23 cellular contexts compared by ENCODE assay signal in genomic region chr14:93905623-93906022, GRCh38. TPM values are rescaled to one million over a fixed set of nuclear protein-coding genes. Genes with fewer than 3 reads are reported as not detected.
DNase-seq lines count a peak whose midpoint lies in the region; ATAC-seq, FAIRE-seq and TF ChIP-seq lines count a peak whose summit lies in the region.
"Had no signal": no experiment of that assay in that cellular context is flagged by ENCODE, and none has a peak within 500 bp of the region (broad histone marks: within the 10 kb centered on the region; RNA-seq: fewer than 3 reads in every experiment).

No MANE protein-coding gene starts in this region.

- no peak overlapping the region for H3K27ac Mint-ChIP-seq in GM23338
- no peak overlapping the region for H3K27ac Mint-ChIP-seq in Caco-2 (ENCODE audit: unreplicated experiment)
- H3K27ac Mint-ChIP-seq: T-helper 1 cell treated with Interleukin-12 subunit alpha and Interleukin-12 subunit beta and Interleukin-4 antibody, amounts not matched to agents 30 μg/mL and 1 μg/mL, for 36 hours had no signal

- POLR2A ChIA-PET in Caco-2 (lab: Charles Lee), result no interaction called here

- H3K4me2 ChIP-seq in GM23338 (no peak overlapping the region), mesendoderm (ENCODE audit: low read length) (no peak overlapping the region)

- peaks cover 16% of the 10 kb centered on the region; the same call in 2 of the 3 replicates for H3K4me1 Mint-ChIP-seq in GM23338
- H3K4me1 Mint-ChIP-seq in Caco-2 (ENCODE audit: low read depth, unreplicated experiment), result peaks cover 16% of the 10 kb centered on the region

- H3K4me1 ChIP-seq in GM23338 (ENCODE audit: insufficient read depth) (no peaks in the 10 kb centered on the region; the same call in 1 of the 2 replicates), mesendoderm (ENCODE audit: control insufficient read depth, low read depth, low read length) (no peaks in the 10 kb centered on the region), Caco-2 (peaks cover 17% of the 10 kb centered on the region)
- H3K4me1 ChIP-seq: Peyer's patch had no signal

- intact Hi-C loops in Caco-2 (cut with micrococcal nuclease; ENCODE audit: unreplicated experiment), result loop anchor here (1.0 kb wide), 1 partner anchor 250 kb away; no protein-coding TSS in a partner anchor

- ATAC-seq in GM23338, result no peak
- ATAC-seq: SK-N-SH treated with all-trans-retinoic acid at 6 μM for 48 hours had no signal

- no peak overlapping the region for H2BK120ac ChIP-seq in mesendoderm (ENCODE audit: low read depth, low read length)

- H3K9ac ChIP-seq in mesendoderm (ENCODE audit: low read length), result no peak overlapping the region

- H3K23ac ChIP-seq in mesendoderm (ENCODE audit: low read length), result no peak overlapping the region

- H3K27me3 Mint-ChIP-seq in GM23338 (ENCODE audit: insufficient read depth, low read depth, poor library complexity) (peaks cover 3% of the 10 kb centered on the region), Caco-2 (ENCODE audit: insufficient read depth, unreplicated experiment) (peaks cover 3% of the 10 kb centered on the region)

- no TSS peak for BruUV-seq in Caco-2 (replicated peaks; lab: Mats Ljungman, UMichigan)

- in situ Hi-C loops in SK-MEL-5 (cut with HindIII; ENCODE audit: low pct_unique_long_range_greater_than_20kb, low sequenced_read_pairs), result loop anchor here (10.0 kb wide), 1 partner anchor 251 kb away; no protein-coding TSS in a partner anchor

- no peaks in the 10 kb centered on the region for H3K79me2 ChIP-seq in GM23338 (replicated peaks; ENCODE audit: insufficient read depth)
- H3K79me2 ChIP-seq in mesendoderm (ENCODE audit: control insufficient read depth, insufficient read depth, low read length), result no peaks in the 10 kb centered on the region

- H3K4me3 Mint-ChIP-seq in GM23338 (no peak overlapping the region), Caco-2 (ENCODE audit: unreplicated experiment) (no peak overlapping the region)
- H3K4me3 Mint-ChIP-seq: T-helper 1 cell treated with Interleukin-12 subunit alpha and Interleukin-12 subunit beta and Interleukin-4 antibody, amounts not matched to agents 30 μg/mL and 1 μg/mL, for 36 hours had no signal

- no peak overlapping the region for H2AK5ac ChIP-seq in mesendoderm (ENCODE audit: low read length)

- no peak overlapping the region for H2BK5ac ChIP-seq in mesendoderm (ENCODE audit: low read length)

- no peak overlapping the region for H3K18ac ChIP-seq in mesendoderm (ENCODE audit: low read length)

- no peaks in the 10 kb centered on the region for H3F3A ChIP-seq in GM23338 (replicated peaks; ENCODE audit: low read depth)

- no peaks in the 10 kb centered on the region for H4K20me1 ChIP-seq in GM23338 (replicated peaks; ENCODE audit: insufficient read depth)

- H3K27ac ChIP-seq in GM23338 (ENCODE audit: low read depth) (no peak overlapping the region), mesendoderm (ENCODE audit: low read depth, low read length) (no peak overlapping the region)
- H3K27ac ChIP-seq: Peyer's patch had no signal

- H3K9me2 ChIP-seq in GM23338 (ENCODE audit: insufficient read depth), result no peaks in the 10 kb centered on the region; the same call in 1 of the 2 replicates

- no CpG with 5 or more reads among the region's 4 CpGs for WGBS in mesendoderm (ENCODE audit: extremely low coverage, insufficient coverage, low lambda C conversion rate)

- no peaks in the 10 kb centered on the region; the same call in 1 of the 3 replicates for H3K9me3 Mint-ChIP-seq in GM23338
- no peaks in the 10 kb centered on the region for H3K9me3 Mint-ChIP-seq in Caco-2 (ENCODE audit: unreplicated experiment)
- H3K9me3 Mint-ChIP-seq: T-helper 1 cell treated with Interleukin-12 subunit alpha and Interleukin-12 subunit beta and Interleukin-4 antibody, amounts not matched to agents 30 μg/mL and 1 μg/mL, for 36 hours had no signal

- CTCF ChIA-PET in Caco-2 (lab: Charles Lee), result interaction anchor here (0.9 to 1.2 kb wide), 2 partner anchors 40 to 243 kb away, joined by 3 to 4 read pairs; no protein-coding TSS in a partner anchor

- H3K36me3 Mint-ChIP-seq in GM23338 (ENCODE audit: low read depth) (no peaks in the 10 kb centered on the region), Caco-2 (ENCODE audit: insufficient read depth, unreplicated experiment) (no peaks in the 10 kb centered on the region)

- H3K4ac ChIP-seq in mesendoderm (ENCODE audit: low read depth, low read length), result no peak overlapping the region

- H2BK15ac ChIP-seq in mesendoderm (replicated peaks; ENCODE audit: low read depth), result no peak overlapping the region

- H3K36me3 ChIP-seq in GM23338 (ENCODE audit: insufficient read depth), result no peaks in the 10 kb centered on the region
- no peaks in the 10 kb centered on the region for H3K36me3 ChIP-seq in mesendoderm (ENCODE audit: control insufficient read depth, insufficient read depth, low read length)
- H3K36me3 ChIP-seq in Caco-2 (ENCODE audit: control insufficient read depth, insufficient read depth, low read length), result no peaks in the 10 kb centered on the region
- H3K36me3 ChIP-seq: Peyer's patch had no signal

- H3K79me1 ChIP-seq in mesendoderm (ENCODE audit: low read length), result no peaks in the 10 kb centered on the region

- TF ChIP-seq CTCF in D721Med (IDR thresholded peaks at IDR 0.05; ENCODE audit: insufficient read depth, missing control alignments) (no peak), GM23338 (conservative IDR thresholded peaks at IDR 0.05; ENCODE audit: low read depth in 2 of 2) (no peak), Caco-2 (IDR thresholded peaks at IDR 0.05; ENCODE audit: insufficient read depth in 1 of 2, low read depth in 1 of 2, low read length in 1 of 2, severe bottlenecking in 1 of 2, unreplicated experiment in 1 of 2) (no peak)

- H4K5ac ChIP-seq in mesendoderm (ENCODE audit: low read length), result no peak overlapping the region

- no peaks in the 10 kb centered on the region for H3K27me3 ChIP-seq in GM23338 (ENCODE audit: insufficient read depth)
- no peaks in the 10 kb centered on the region for H3K27me3 ChIP-seq in mesendoderm (ENCODE audit: insufficient read depth, low read length, poor library complexity)
- H3K27me3 ChIP-seq in Caco-2 (replicated peaks; ENCODE audit: control insufficient read depth, insufficient read depth, low read length), result no peaks in the 10 kb centered on the region
- H3K27me3 ChIP-seq: Peyer's patch had no signal

- H4K8ac ChIP-seq in mesendoderm (ENCODE audit: low read depth, low read length), result no peak overlapping the region

- no peak overlapping the region for H3K56ac ChIP-seq in mesendoderm (ENCODE audit: low read length)

- peak overlapping the region; percentile 32; the same call in 1 of the 2 replicates for H2AFZ ChIP-seq in GM23338

- H3K9me3 ChIP-seq in Caco-2, result no peaks in the 10 kb centered on the region
- H3K9me3 ChIP-seq: Peyer's patch had no signal

- H3K4me3 ChIP-seq in GM23338 (no peak overlapping the region), mesendoderm (ENCODE audit: low read length) (no peak overlapping the region), Caco-2 (ENCODE audit: low read depth, low read length) (no peak overlapping the region)
- H3K4me3 ChIP-seq: K562, Peyer's patch had no signal

- FAIRE-seq in D721Med (lab: Jason Lieb, UNC) (peak; percentile 41), GM19239 (lab: Jason Lieb, UNC) (no peak)
- FAIRE-seq: GM12891, K562 had no signal

- DNase-seq in D721Med (ENCODE audit: insufficient read length, low spot score) (peak; percentile 70), GM23338 (ENCODE audit: low spot score) (no peak), SK-MEL-5 (ENCODE audit: low read depth, low spot score) (peak; percentile 59), mesendoderm (peak; percentile 53), NCI-H2029 (lab: John Stamatoyannopoulos, UW) (no peak), Caco-2 (no peak), GM19239 (ENCODE audit: insufficient read length, low spot score) (no peak)
- DNase-seq in stimulated activated CD4-positive, alpha-beta T cell treated with anti-CD3 and anti-CD28 coated beads, Interleukin-12 subunit alpha, Interleukin-12 subunit beta, amount 100 ng/mL, for 4 hours, result no peak
- DNase-seq: ACHN, AML-193, Calu3, DMS79 treated with DMSO at 0.1 percent for 48 hours, GF-D8, MV-4-11, NCI-H1436, NCI-H2029 treated with DMSO at 0.1 percent for 48 hours, Peyer's patch, SHP77 had no signal

TF ChIP-seq in GM23338, 12 proteins besides CTCF, POLR2A, EP300 and RAD21 (continues in another document):
- TF ChIP-seq, protein P1, sequence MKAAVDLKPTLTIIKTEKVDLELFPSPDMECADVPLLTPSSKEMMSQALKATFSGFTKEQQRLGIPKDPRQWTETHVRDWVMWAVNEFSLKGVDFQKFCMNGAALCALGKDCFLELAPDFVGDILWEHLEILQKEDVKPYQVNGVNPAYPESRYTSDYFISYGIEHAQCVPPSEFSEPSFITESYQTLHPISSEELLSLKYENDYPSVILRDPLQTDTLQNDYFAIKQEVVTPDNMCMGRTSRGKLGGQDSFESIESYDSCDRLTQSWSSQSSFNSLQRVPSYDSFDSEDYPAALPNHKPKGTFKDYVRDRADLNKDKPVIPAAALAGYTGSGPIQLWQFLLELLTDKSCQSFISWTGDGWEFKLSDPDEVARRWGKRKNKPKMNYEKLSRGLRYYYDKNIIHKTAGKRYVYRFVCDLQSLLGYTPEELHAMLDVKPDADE (IDR thresholded peaks at IDR 0.05), result no peak

RNA-seq across cellular contexts. Expression of gene FAM181A, which starts 21.5 kb away (rescaled TPM):
- not detected in 2 replicates for total RNA-seq in GM23338 (2014; rRNA removed; shearing (Covaris generic))
- polyA plus RNA-seq in GM23338 (2016; fragmentation: Nextera tagmentation; extraction: Ambion mirVana), result not detected in 2 replicates
- total RNA-seq in SK-MEL-5 (2014; rRNA removed; shearing (Covaris generic)), result not detected in 2 replicates
- not detected in 2 replicates for polyA plus RNA-seq in SK-MEL-5 (2015; cell fraction: cytosol; rRNA removed)
- not detected in 2 replicates for polyA plus RNA-seq in SK-MEL-5 (2015; cell fraction: nucleus; rRNA removed)
- polyA plus RNA-seq in mesendoderm (2013, experiment 1 of 2), result not detected
- polyA plus RNA-seq in mesendoderm (2013, experiment 2 of 2), result not detected
- not detected in 2 replicates for total RNA-seq in Caco-2 (2022)
- total RNA-seq: Calu3, K562, NCI-H460, Peyer's patch had no signal
- polyA plus RNA-seq: K562 had no signal

Comparison
In these comparisons a context has a peak if more than half of its experiments do, and no peak if none do; other contexts are left out.
1. DNase-seq: peak in D721Med (single experiment), SK-MEL-5 (single experiment) and mesendoderm (single experiment); none in GM23338 (single experiment), NCI-H2029 (single experiment), stimulated activated CD4-positive, alpha-beta T cell treated with anti-CD3 and anti-CD28 coated beads, Interleukin-12 subunit alpha, Interleukin-12 subunit beta, amount 100 ng/mL, for 4 hours (single experiment), Caco-2 (0 of 2) and GM19239 (single experiment).